Comparison of ENCODE assay signal across 20 cellular contexts in genomic region chr22:46891382-46891951, GRCh38.
DNase-seq lines count a peak whose midpoint lies in the region; ATAC-seq and TF ChIP-seq lines count a peak whose summit lies in the region.
"Had no signal": no experiment of that assay in that cellular context is flagged by ENCODE, and none has a peak within 500 bp of the region (broad histone marks: within the 10 kb centered on the region; RNA-seq: fewer than 3 reads in every experiment).

No MANE protein-coding gene starts in this region.

- H3K27me3 Mint-ChIP-seq in HFFc6 (ENCODE audit: insufficient read depth) (peaks cover under 1% of the 10 kb centered on the region; the same call in 1 of the 2 replicates), progenitor cell of endocrine pancreas (no peaks in the 10 kb centered on the region)
- H3K27me3 Mint-ChIP-seq: CD4-positive, alpha-beta memory T cell had no signal

- peaks cover 0 to 68% (median 4%) of the 10 kb centered on the region in 9 donors for H3K36me3 ChIP-seq in heart right ventricle
- H3K36me3 ChIP-seq: HAP-1 had no signal

- H3K27me3 ChIP-seq in heart right ventricle = no peaks in the 10 kb centered on the region

- peak; percentile 24 for DNase-seq in EH (ENCODE audit: low read depth)
- DNase-seq in HFFc6 = no peak
- DNase-seq in astrocyte of the hippocampus (ENCODE audit: low read depth, low spot score) = peak; percentile 27
- no peak for DNase-seq in progenitor cell of endocrine pancreas (ENCODE audit: low spot score, unreplicated experiment)
- no peak for DNase-seq in heart right ventricle
- DNase-seq in dedifferentiated amniotic fluid mesenchymal stem cell (ENCODE audit: extremely low spot score) = no peak
- DNase-seq: C1 segment of cervical spinal cord; CD4-positive, alpha-beta memory T cell; COR-L47; DMS53; GM23248; KBM-7; NCI-H1105 treated with DMSO at 0.1 percent for 48 hours; NCI-H2029; NCI-H446; NCI-H524 treated with DMSO at 0.1 percent for 48 hours; NCI-H774 had no signal

- peak overlapping the region; percentile 23; the same call in 1 of the 2 replicates for H3K27ac Mint-ChIP-seq in HFFc6
- H3K27ac Mint-ChIP-seq in progenitor cell of endocrine pancreas = peak overlapping the region; percentile 23

- WGBS in heart right ventricle, 2 donors = 97 to 98% methylated on average over 5 of the region's 5 CpGs

- no peak overlapping the region for H3K4me3 Mint-ChIP-seq in HFFc6
- no peak overlapping the region for H3K4me3 Mint-ChIP-seq in progenitor cell of endocrine pancreas (ENCODE audit: low read depth)
- H3K4me3 Mint-ChIP-seq: CD4-positive, alpha-beta memory T cell had no signal

- intact Hi-C loops in heart right ventricle (cut with DNase I) = no loop called here

- H3K36me3 Mint-ChIP-seq in HFFc6 (ENCODE audit: low read depth) = peaks cover 9% of the 10 kb centered on the region
- peaks cover 10% of the 10 kb centered on the region for H3K36me3 Mint-ChIP-seq in progenitor cell of endocrine pancreas (ENCODE audit: insufficient read depth)

- H3K9me3 ChIP-seq in heart right ventricle = no peaks in the 10 kb centered on the region
- H3K9me3 ChIP-seq: A549, HAP-1 had no signal

- H3K4me1 Mint-ChIP-seq in HFFc6 (ENCODE audit: low read depth) = no peaks in the 10 kb centered on the region; the same call in 1 of the 2 replicates
- H3K4me1 Mint-ChIP-seq in progenitor cell of endocrine pancreas (ENCODE audit: low read depth) = no peaks in the 10 kb centered on the region

- H3K4me3 ChIP-seq in heart right ventricle = no peak overlapping the region
- H3K4me3 ChIP-seq: A549, GM23248, HAP-1 had no signal

- ATAC-seq in heart right ventricle = no peak
- no peak for ATAC-seq in HG02571 (IDR thresholded peaks at IDR 0.05; ENCODE audit: unreplicated experiment)
- ATAC-seq: A549 had no signal

- no peaks in the 10 kb centered on the region for H3K9me3 Mint-ChIP-seq in HFFc6
- H3K9me3 Mint-ChIP-seq in progenitor cell of endocrine pancreas (ENCODE audit: low read depth) = no peaks in the 10 kb centered on the region
- H3K9me3 Mint-ChIP-seq: CD4-positive, alpha-beta memory T cell had no signal

- no peak overlapping the region for H3K27ac ChIP-seq in heart right ventricle
- H3K27ac ChIP-seq: A549, GM23248 had no signal

- H3K4me1 ChIP-seq in heart right ventricle = peaks cover 2 to 31% (median 15%) of the 10 kb centered on the region in 9 donors
- H3K4me1 ChIP-seq: A549, HAP-1 had no signal

- TF ChIP-seq CTCF in HFFc6 (IDR thresholded peaks at IDR 0.05) = no peak
- TF ChIP-seq CTCF in progenitor cell of endocrine pancreas (IDR thresholded peaks at IDR 0.05; ENCODE audit: unreplicated experiment) = no peak
- no peak for TF ChIP-seq CTCF in heart right ventricle (IDR thresholded peaks at IDR 0.05)

Comparison
In these comparisons a context has a peak if more than half of its experiments do, and no peak if none do; other contexts are left out.
1. DNase-seq: peak in EH (single experiment) and astrocyte of the hippocampus (single experiment); none in HFFc6 (single experiment), progenitor cell of endocrine pancreas (single experiment), heart right ventricle (0 of 2) and dedifferentiated amniotic fluid mesenchymal stem cell (single experiment).